ENCODE assay signal across 21 cellular contexts in genomic region chr1:36731226-36732037, GRCh38.
DNase-seq lines count a peak whose midpoint lies in the region; ATAC-seq, FAIRE-seq and TF ChIP-seq lines count a peak whose summit lies in the region.
"Had no signal": no experiment of that assay in that cellular context is flagged by ENCODE, and none has a peak within 500 bp of the region (broad histone marks: within the 10 kb centered on the region; RNA-seq: fewer than 3 reads in every experiment).

No MANE protein-coding gene starts in this region.

- peak overlapping the region; percentile 70; the same call in 1 of the 2 replicates for H2AK5ac ChIP-seq in H1 (ENCODE audit: low read depth, low read length)

- H2BK12ac ChIP-seq in H1 (ENCODE audit: low read depth, low read length) = no peak overlapping the region

- POLR2A ChIA-PET in H1 (lab: Charles Lee; ENCODE audit: partially characterized antibody) = no interaction called here

- no peak for FAIRE-seq in H1 (lab: Jason Lieb, UNC)
- FAIRE-seq: HTR-8/SVneo had no signal

- H3K4me2 ChIP-seq in H1 (ENCODE audit: insufficient read depth in 1 of 2, low read depth in 2 of 2, low read length in 2 of 2) = no peak overlapping the region

- H3K23me2 ChIP-seq in H1 (ENCODE audit: low read depth, low read length) = no peaks in the 10 kb centered on the region

- H3K4ac ChIP-seq in H1 (replicated peaks; ENCODE audit: insufficient read length, low read depth, low read length) = no peak overlapping the region

- WGBS in H1 (ENCODE audit: extremely low coverage in 1 of 2, insufficient coverage in 1 of 2, insufficient read length in 1 of 2, insufficient replicate concordance in 2 of 2, low coverage in 1 of 2, low lambda C conversion rate in 2 of 2, missing lambda C conversion rate in 1 of 2), 2 experiments = 94% methylated on average over 8 of the region's 11 CpGs; no CpG with 5 or more reads in 1 of the 2 experiments

- intact Hi-C loops in left ventricle myocardium inferior (cut with micrococcal nuclease) = no loop called here

- no peaks in the 10 kb centered on the region for H3K36me3 Mint-ChIP-seq in stimulated activated effector memory CD8-positive, alpha-beta T cell treated with anti-CD3 and anti-CD28 coated beads, Interleukin-12 subunit alpha, Interleukin-12 subunit beta, amount 100 ng/mL, for 72 hours

- no peaks in the 10 kb centered on the region for H3K4me1 Mint-ChIP-seq in stimulated activated naive CD8-positive, alpha-beta T cell treated with anti-CD3 and anti-CD28 coated beads, Interleukin-15, amount 100 ng/mL, for 72 hours
- H3K4me1 Mint-ChIP-seq in stimulated activated effector memory CD8-positive, alpha-beta T cell treated with anti-CD3 and anti-CD28 coated beads, Interleukin-12 subunit alpha, Interleukin-12 subunit beta, amount 100 ng/mL, for 72 hours = peaks cover 6% of the 10 kb centered on the region

- DNase-seq in stimulated activated naive CD8-positive, alpha-beta T cell treated with anti-CD3 and anti-CD28 coated beads, Interleukin-15, amount 100 ng/mL, for 72 hours = no peak
- DNase-seq in stimulated activated naive CD8-positive, alpha-beta T cell treated with anti-CD3 and anti-CD28 coated beads, Interleukin-15, Interleukin-2, amounts not matched to agents 100 U/mL and 50 U/mL, for 24 hours = no peak
- peak; percentile 40 for DNase-seq in NAMALWA (ENCODE audit: low spot score)
- DNase-seq in H1 (ENCODE audit: low read depth in 1 of 2, low spot score in 2 of 2) = no peak
- DNase-seq in left ventricle myocardium inferior = no peak
- DNase-seq in stimulated activated effector memory CD8-positive, alpha-beta T cell treated with anti-CD3 and anti-CD28 coated beads, Interleukin-12 subunit alpha, Interleukin-12 subunit beta, amount 100 ng/mL, for 72 hours (ENCODE audit: low spot score in 2 of 2) = no peak
- DNase-seq in activated effector memory CD4-positive, alpha-beta T cell treated with Interleukin-2 at 50 U/mL for 16 hours = no peak
- DNase-seq: activated CD4-positive, alpha-beta T cell treated with anti-CD3 and anti-CD28 coated beads, Interleukin-2, amount 50 U/mL, for 1 hour; activated T-cell treated with anti-CD3 and anti-CD28 coated beads, Interleukin-2, amount 50 U/mL, for 48 hours; Calu3; caudate nucleus; effector memory CD4-positive, alpha-beta T cell; GOT3; MV-4-11; NCI-H2171; posterior cingulate gyrus; SHP77 treated with DMSO at 0.1 percent for 48 hours; T-helper 9 cell; uterus had no signal

- no peak for TF ChIP-seq POLR2A in H1 (IDR thresholded peaks at IDR 0.05; ENCODE audit: control extremely low read depth in 1 of 2, low read depth in 2 of 2, low read length in 2 of 2)

- no peaks in the 10 kb centered on the region for H3K9me3 Mint-ChIP-seq in stimulated activated naive CD8-positive, alpha-beta T cell treated with anti-CD3 and anti-CD28 coated beads, Interleukin-15, amount 100 ng/mL, for 72 hours
- H3K9me3 Mint-ChIP-seq in stimulated activated effector memory CD8-positive, alpha-beta T cell treated with anti-CD3 and anti-CD28 coated beads, Interleukin-12 subunit alpha, Interleukin-12 subunit beta, amount 100 ng/mL, for 72 hours = no peaks in the 10 kb centered on the region

- no peak overlapping the region for H3K4me3 ChIP-seq in H1 (ENCODE audit: extremely low read depth in 1 of 4, insufficient read depth in 2 of 4, low read depth in 3 of 4, low read length in 4 of 4)
- H3K4me3 ChIP-seq in left ventricle myocardium inferior = no peak overlapping the region
- H3K4me3 ChIP-seq: uterus had no signal

- peak overlapping the region; percentile 68 for H4K8ac ChIP-seq in H1 (ENCODE audit: extremely low read depth, insufficient read depth, low read length)

- H3K9ac ChIP-seq in H1 (replicated peaks in 1 of 4; ENCODE audit: extremely low read depth in 1 of 4, low read depth in 3 of 4, low read length in 3 of 4) = no peak overlapping the region

- H3K27me3 ChIP-seq in H1 (replicated peaks in 1 of 4; ENCODE audit: control insufficient read depth in 3 of 4, extremely low read depth in 1 of 4, insufficient read depth in 3 of 4, low read length in 3 of 4) (no peaks in the 10 kb centered on the region), left ventricle myocardium inferior (ENCODE audit: low read depth) (peaks cover 86% of the 10 kb centered on the region)
- H3K27me3 ChIP-seq: uterus had no signal

- peak overlapping the region in 1 of 2 donors; percentile 49 for H3K27ac Mint-ChIP-seq in stimulated activated naive CD8-positive, alpha-beta T cell treated with anti-CD3 and anti-CD28 coated beads, Interleukin-15, amount 100 ng/mL, for 72 hours
- no peak overlapping the region for H3K27ac Mint-ChIP-seq in stimulated activated effector memory CD8-positive, alpha-beta T cell treated with anti-CD3 and anti-CD28 coated beads, Interleukin-12 subunit alpha, Interleukin-12 subunit beta, amount 100 ng/mL, for 72 hours

- H3K4me3 Mint-ChIP-seq in stimulated activated naive CD8-positive, alpha-beta T cell treated with anti-CD3 and anti-CD28 coated beads, Interleukin-15, amount 100 ng/mL, for 72 hours = no peak overlapping the region
- H3K4me3 Mint-ChIP-seq in stimulated activated effector memory CD8-positive, alpha-beta T cell treated with anti-CD3 and anti-CD28 coated beads, Interleukin-12 subunit alpha, Interleukin-12 subunit beta, amount 100 ng/mL, for 72 hours = no peak overlapping the region

- TF ChIP-seq CTCF in H1 (IDR thresholded peaks at IDR 0.05; ENCODE audit: control extremely low read depth in 1 of 3, insufficient read depth in 1 of 3, low read depth in 1 of 3, low read length in 3 of 3) (peak; percentile 34 to 49 (median 36)), left ventricle myocardium inferior (IDR thresholded peaks at IDR 0.05; ENCODE audit: borderline replicate concordance) (no peak)

- H3K36me3 ChIP-seq in H1 (ENCODE audit: control insufficient read depth in 2 of 4, insufficient read depth in 4 of 4, low read length in 3 of 4) (no peaks in the 10 kb centered on the region), left ventricle myocardium inferior (no peaks in the 10 kb centered on the region)
- H3K36me3 ChIP-seq: uterus had no signal

- H3K4me1 ChIP-seq in H1 (replicated peaks in 1 of 4; ENCODE audit: control insufficient read depth in 3 of 4, insufficient read depth in 4 of 4, low read length in 3 of 4) = peaks cover 0 to 9% (median 4%) of the 10 kb centered on the region in 4 experiments; a peak in 5 of 7 replicates
- H3K4me1 ChIP-seq in left ventricle myocardium inferior = no peaks in the 10 kb centered on the region
- H3K4me1 ChIP-seq: uterus had no signal

- H2BK120ac ChIP-seq in H1 (replicated peaks; ENCODE audit: low read depth, low read length) = no peak overlapping the region

- H3K14ac ChIP-seq in H1 (ENCODE audit: insufficient read length) = no peak overlapping the region

- H3K27ac ChIP-seq in H1 (ENCODE audit: low read depth, low read length) = no peak overlapping the region
- H3K27ac ChIP-seq in left ventricle myocardium inferior (replicated peaks) = no peak overlapping the region
- H3K27ac ChIP-seq: uterus had no signal

- CTCF ChIA-PET in H1 (lab: Charles Lee; ENCODE audit: partially characterized antibody) = interaction anchor here (0.6 to 2.6 kb wide), 9 partner anchors 10 to 307 kb away, joined by 3 to 8 read pairs (median 3); no protein-coding TSS in a partner anchor

- H4K5ac ChIP-seq in H1 (ENCODE audit: insufficient read length, low read depth, low read length) = no peak overlapping the region

- peak; percentile 38 for ATAC-seq in stimulated activated naive CD8-positive, alpha-beta T cell treated with anti-CD3 and anti-CD28 coated beads, Interleukin-15, amount 100 ng/mL, for 72 hours
- no peak for ATAC-seq in stimulated activated naive CD8-positive, alpha-beta T cell treated with anti-CD3 and anti-CD28 coated beads, Interleukin-15, Interleukin-2, amounts not matched to agents 100 U/mL and 50 U/mL, for 24 hours
- ATAC-seq in HG03520 (IDR thresholded peaks at IDR 0.05; ENCODE audit: unreplicated experiment) = no peak
- ATAC-seq in stimulated activated effector memory CD8-positive, alpha-beta T cell treated with anti-CD3 and anti-CD28 coated beads, Interleukin-12 subunit alpha, Interleukin-12 subunit beta, amount 100 ng/mL, for 72 hours = no peak

- H3K18ac ChIP-seq in H1 (ENCODE audit: extremely low read depth, low read length) = peak overlapping the region; percentile 25; the same call in 1 of the 2 replicates

- H3K79me2 ChIP-seq in H1 (ENCODE audit: control insufficient read depth in 1 of 2, insufficient read depth in 2 of 2, low read length in 2 of 2) = no peaks in the 10 kb centered on the region

- H3K79me1 ChIP-seq in H1 (ENCODE audit: low read depth, low read length) = no peaks in the 10 kb centered on the region

- no peak overlapping the region for H2BK15ac ChIP-seq in H1 (ENCODE audit: low read length)

- H3K9me3 ChIP-seq in H1 (ENCODE audit: insufficient read depth in 2 of 2, low read depth in 1 of 2, low read length in 1 of 2) = no peaks in the 10 kb centered on the region
- no peaks in the 10 kb centered on the region for H3K9me3 ChIP-seq in left ventricle myocardium inferior (replicated peaks)
- H3K9me3 ChIP-seq: uterus had no signal

- H3K27me3 Mint-ChIP-seq in stimulated activated naive CD8-positive, alpha-beta T cell treated with anti-CD3 and anti-CD28 coated beads, Interleukin-15, amount 100 ng/mL, for 72 hours = peaks cover 69% of the 10 kb centered on the region

- peak in 1 of 2 experiments; percentile 25; a peak in 1 of 4 replicates for TF ChIP-seq RAD21 in H1 (IDR thresholded peaks at IDR 0.05 in 1 of 2, conservative IDR thresholded peaks at IDR 0.05 in 1 of 2; ENCODE audit: low read depth in 2 of 2, low read length in 2 of 2)

- H2AFZ ChIP-seq in H1 (ENCODE audit: low read length) = no peak overlapping the region

- H2BK20ac ChIP-seq in H1 (ENCODE audit: low read length) = no peak overlapping the region; the same call in 1 of the 2 replicates

- no peak overlapping the region for H3K23ac ChIP-seq in H1 (ENCODE audit: insufficient read length)

- no peaks in the 10 kb centered on the region for H4K20me1 ChIP-seq in H1 (replicated peaks in 1 of 2; ENCODE audit: control insufficient read depth in 1 of 2, insufficient read depth in 2 of 2, low read length in 2 of 2)

- no peak overlapping the region for H3K56ac ChIP-seq in H1 (replicated peaks; ENCODE audit: insufficient read length, low read depth, low read length)

- no peak for TF ChIP-seq EP300 in H1 (IDR thresholded peaks at IDR 0.05; ENCODE audit: borderline replicate concordance in 1 of 2, low read depth in 2 of 2, low read length in 2 of 2)

- H4K91ac ChIP-seq in H1 (replicated peaks; ENCODE audit: insufficient read length, low read length) = no peak overlapping the region

- 0 out of 2 replicates have a peak overlapping the region, but pooled peaks have one; percentile 39 for H2BK5ac ChIP-seq in H1 (ENCODE audit: low read depth, low read length)

TF ChIP-seq in H1, 55 proteins besides CTCF, POLR2A, EP300 and RAD21 (continues in another document):
- TF ChIP-seq POU5F1 (IDR thresholded peaks at IDR 0.05; ENCODE audit: low read depth, low read length) (no peak), KDM1A (IDR thresholded peaks at IDR 0.05; ENCODE audit: borderline replicate concordance, low read length) (no peak), TBP (IDR thresholded peaks at IDR 0.05; ENCODE audit: low read depth, low read length) (no peak), RXRA (IDR thresholded peaks at IDR 0.05; ENCODE audit: insufficient read depth, low read depth, low read length) (no peak), CEBPB (IDR thresholded peaks at IDR 0.05; ENCODE audit: low read depth, low read length) (no peak), JUN (IDR thresholded peaks at IDR 0.05; ENCODE audit: low read depth, low read length) (no peak)
